ENCODE assay signal across 37 cellular contexts in the genomic region with DNA sequence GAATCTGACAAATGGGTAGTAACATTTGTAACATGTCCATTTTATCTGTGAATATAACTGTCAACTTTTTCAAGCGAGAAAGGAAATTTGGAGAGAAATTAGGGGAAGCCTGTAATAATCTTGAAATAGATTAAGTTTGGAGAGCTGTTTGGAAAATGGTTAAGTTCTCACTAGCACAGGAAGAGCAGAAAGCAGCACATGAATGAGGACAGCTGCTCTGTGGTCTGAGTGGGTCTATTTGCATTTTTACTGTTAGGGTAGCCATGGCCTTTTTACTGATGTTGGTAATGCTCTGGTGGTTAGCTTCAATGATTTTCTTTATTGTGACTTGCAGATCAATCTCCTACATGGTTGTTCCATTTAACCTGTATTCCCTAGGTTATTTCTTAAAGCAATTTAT.
"Had no signal": no experiment of that assay in that cellular context is flagged by ENCODE, and none has a peak within 500 bp of the region (broad histone marks: within the 10 kb centered on the region; RNA-seq: fewer than 3 reads in every experiment).

No MANE protein-coding gene starts in this region.

- H3K4me1 Mint-ChIP-seq: activated B cell treated with CpG ODN at 0.5 μM for 24 hours; activated naive CD4-positive, alpha-beta T cell treated with anti-CD3 and anti-CD28 coated beads, Interleukin-2, amount 10 ng/mL, durations not matched to agents 7 days and 5 days; activated naive CD8-positive, alpha-beta T cell treated with anti-CD3 and anti-CD28 coated beads, Interleukin-2, amount 50 U/mL, for 24 hours had no signal

- H3K9me3 ChIP-seq: Peyer's patch had no signal

- H3K9me3 Mint-ChIP-seq: activated naive CD4-positive, alpha-beta T cell treated with anti-CD3 and anti-CD28 coated beads, Interleukin-2, amount 10 ng/mL, durations not matched to agents 7 days and 5 days; activated T-cell treated with anti-CD3 and anti-CD28 coated beads, Interleukin-2, amount 50 U/mL, for 4 hours had no signal

- H3K4me3 ChIP-seq: Peyer's patch had no signal

- H3K27ac Mint-ChIP-seq: activated B cell treated with CpG ODN at 0.5 μM for 24 hours; activated CD4-positive, alpha-beta memory T cell treated with anti-CD3 and anti-CD28 coated beads for 36 hours; activated naive CD4-positive, alpha-beta T cell treated with anti-CD3 and anti-CD28 coated beads, Interleukin-2, amount 10 ng/mL, durations not matched to agents 7 days and 5 days; activated naive CD8-positive, alpha-beta T cell; activated naive CD8-positive, alpha-beta T cell treated with anti-CD3 and anti-CD28 coated beads, Interleukin-2, amount 50 U/mL, for 24 hours; activated T-helper 1 cell treated with anti-CD3 and anti-CD28 coated beads, Interleukin-12 subunit alpha, Interleukin-12 subunit beta, Interleukin-2, Interleukin-4 antibody, amounts not matched to agents 30 ng/mL and 10 ng/mL and 1 ng/mL, durations not matched to agents 14 hours and 24 hours and 36 hours had no signal

- DNase-seq: activated B cell treated with CpG ODN at 0.5 μM for 24 hours; activated CD4-positive, alpha-beta memory T cell treated with anti-CD3 and anti-CD28 coated beads for 36 hours; activated CD4-positive, alpha-beta T cell treated with anti-CD3 and anti-CD28 coated beads for 4 hours; activated CD4-positive, alpha-beta T cell treated with anti-CD3 and anti-CD28 coated beads, Interleukin-2, amount 50 U/mL, for 1 hour; activated CD4-positive, CD25-positive, alpha-beta regulatory T cell treated with anti-CD3 and anti-CD28 coated beads, Interleukin-2, amount 50 U/mL, for 72 hours; activated CD8-positive, alpha-beta memory T cell treated with anti-CD3 and anti-CD28 coated beads, Interleukin-2, amount 50 U/mL, for 4 hours; activated effector memory CD4-positive, alpha-beta T cell treated with Interleukin-2 at 50 U/mL for 16 hours; activated naive CD4-positive, alpha-beta T cell treated with anti-CD3 and anti-CD28 coated beads, Interleukin-2, amount 10 ng/mL, durations not matched to agents 7 days and 5 days; activated naive CD8-positive, alpha-beta T cell treated with anti-CD3 and anti-CD28 coated beads, Interleukin-2, amount 50 U/mL, for 24 hours; activated T-cell treated with anti-CD3 and anti-CD28 coated beads for 4 hours; activated T-cell treated with anti-CD3 and anti-CD28 coated beads, Interleukin-2, amount 50 U/mL, for 4 hours; aorta; brain microvascular endothelial cell; central memory CD4-positive, alpha-beta T cell; Kasumi-1; KG1; MM.1S; MV-4-11; NCI-H1092; NCI-H1436 treated with DMSO at 0.1 percent for 48 hours; NCI-H1694 treated with DMSO at 0.1 percent for 48 hours; NCI-H2029; NCI-H2171 treated with DMSO at 0.1 percent for 48 hours; NCI-H2227 treated with DMSO at 0.1 percent for 48 hours; NCI-H446; NCI-H510A treated with DMSO at 0.1 percent for 48 hours; NK-92 treated with Interleukin-12 subunit alpha and Interleukin-12 subunit beta, amount 100 ng/mL, for 24 hours; PC-3; Peyer's patch; RPMI8226; SW 1271; T-helper 1 cell; T-helper 2 cell; T-helper 9 cell had no signal

- ATAC-seq: activated naive CD8-positive, alpha-beta T cell treated with anti-CD3 and anti-CD28 coated beads, Interleukin-2, amount 50 U/mL, for 24 hours; activated T-cell treated with anti-CD3 and anti-CD28 coated beads, Interleukin-2, amount 50 U/mL, for 4 hours; PC-3 had no signal

- H3K27ac ChIP-seq: brain microvascular endothelial cell, Peyer's patch, VCaP had no signal

- H3K4me3 Mint-ChIP-seq: activated B cell treated with CpG ODN at 0.5 μM for 24 hours; activated CD4-positive, alpha-beta memory T cell treated with anti-CD3 and anti-CD28 coated beads for 36 hours; activated naive CD4-positive, alpha-beta T cell treated with anti-CD3 and anti-CD28 coated beads, Interleukin-2, amount 10 ng/mL, durations not matched to agents 7 days and 5 days; activated naive CD8-positive, alpha-beta T cell; activated naive CD8-positive, alpha-beta T cell treated with anti-CD3 and anti-CD28 coated beads, Interleukin-2, amount 50 U/mL, for 24 hours; activated T-cell treated with anti-CD3 and anti-CD28 coated beads, Interleukin-2, amount 50 U/mL, for 4 hours; activated T-helper 1 cell treated with anti-CD3 and anti-CD28 coated beads, Interleukin-12 subunit alpha, Interleukin-12 subunit beta, Interleukin-2, Interleukin-4 antibody, amounts not matched to agents 30 ng/mL and 10 ng/mL and 1 ng/mL, durations not matched to agents 14 hours and 24 hours and 36 hours had no signal

- H3K36me3 ChIP-seq: brain microvascular endothelial cell, Peyer's patch had no signal

- H3K27me3 ChIP-seq: Peyer's patch had no signal

- H3K27me3 Mint-ChIP-seq: activated B cell treated with CpG ODN at 0.5 μM for 24 hours; activated CD4-positive, alpha-beta memory T cell treated with anti-CD3 and anti-CD28 coated beads for 36 hours; activated naive CD4-positive, alpha-beta T cell treated with anti-CD3 and anti-CD28 coated beads, Interleukin-2, amount 10 ng/mL, durations not matched to agents 7 days and 5 days; activated naive CD8-positive, alpha-beta T cell; activated naive CD8-positive, alpha-beta T cell treated with anti-CD3 and anti-CD28 coated beads, Interleukin-2, amount 50 U/mL, for 24 hours had no signal

- H3K36me3 Mint-ChIP-seq: activated CD4-positive, alpha-beta memory T cell treated with anti-CD3 and anti-CD28 coated beads for 36 hours; activated naive CD4-positive, alpha-beta T cell treated with anti-CD3 and anti-CD28 coated beads, Interleukin-2, amount 10 ng/mL, durations not matched to agents 7 days and 5 days; activated naive CD8-positive, alpha-beta T cell had no signal
